ENCODE assay signal across 12 cellular contexts in the genomic region with DNA sequence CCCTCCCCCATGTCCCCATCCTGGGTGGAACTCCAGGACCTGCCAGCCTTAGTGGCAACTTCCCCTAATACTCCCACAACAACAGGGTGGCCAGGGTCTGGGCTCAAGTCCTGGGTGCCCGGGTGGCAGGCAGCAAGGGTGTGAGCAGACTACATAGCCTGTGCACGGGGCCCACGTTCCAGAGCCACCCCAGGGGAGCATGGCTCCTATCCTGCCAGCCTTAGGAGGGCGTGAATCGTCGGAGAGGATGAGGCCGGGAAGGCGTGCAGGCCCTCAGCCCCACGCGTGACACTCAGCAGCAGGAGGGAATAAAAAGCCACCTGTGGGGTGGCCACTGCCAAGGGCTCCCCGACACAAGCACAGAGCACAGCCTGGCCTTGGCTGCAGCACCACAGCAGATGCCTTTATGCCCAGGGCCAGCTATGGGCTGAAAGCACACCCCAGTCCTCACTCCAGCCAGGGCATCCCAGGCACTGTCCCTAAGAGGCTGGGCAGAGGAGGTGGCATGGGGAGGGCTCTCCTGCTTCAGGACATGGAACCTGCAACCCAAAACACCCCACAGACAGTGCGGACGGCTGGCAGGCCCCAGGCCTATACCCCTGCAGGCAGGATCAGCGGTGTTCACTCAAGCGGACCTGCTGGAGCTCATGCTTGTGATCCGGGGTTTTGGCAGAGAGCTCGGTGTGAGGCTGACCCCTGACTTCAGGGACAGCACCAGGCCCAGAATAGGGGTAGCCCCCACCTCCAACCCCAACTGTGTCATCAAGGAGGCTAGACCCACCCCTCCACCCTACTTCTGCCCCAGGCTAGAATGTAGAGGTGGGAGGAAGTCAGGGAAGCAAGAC. TPM values are rescaled to one million over a fixed set of nuclear protein-coding genes. Genes with fewer than 3 reads are reported as not detected.
A peak's percentile ranks its signal among the peaks of the same experiment; 100 is the strongest.
DNase-seq lines count a peak whose midpoint lies in the region; ATAC-seq and TF ChIP-seq lines count a peak whose summit lies in the region.
"Had no signal": no experiment of that assay in that cellular context is flagged by ENCODE, and none has a peak within 500 bp of the region (broad histone marks: within the 10 kb centered on the region; RNA-seq: fewer than 3 reads in every experiment).

No MANE protein-coding gene starts in this region.

- intact Hi-C loops in right lobe of liver (cut with DNase I) = no loop called here
- intact Hi-C loops in spleen (cut with DNase I; ENCODE audit: low total_unique reads) = no loop called here

- H3K36me3 ChIP-seq in GM23248 (ENCODE audit: low read depth) (no peaks in the 10 kb centered on the region), right lobe of liver (no peaks in the 10 kb centered on the region), spleen (no peaks in the 10 kb centered on the region)

- no peak for TF ChIP-seq CTCF in right lobe of liver (IDR thresholded peaks at IDR 0.05)
- no peak for TF ChIP-seq CTCF in spleen (IDR thresholded peaks at IDR 0.05 in 8 of 11, conservative IDR thresholded peaks at IDR 0.05 in 3 of 11)

- H3K27me3 ChIP-seq in GM23248 (replicated peaks; ENCODE audit: insufficient read depth) = no peaks in the 10 kb centered on the region
- H3K27me3 ChIP-seq in right lobe of liver = no peaks in the 10 kb centered on the region
- H3K27me3 ChIP-seq in spleen (replicated peaks in 1 of 7) = peaks cover 0 to 96% (median 36%) of the 10 kb centered on the region in 7 donors

- peaks cover 42% of the 10 kb centered on the region for H3F3A ChIP-seq in GM23248 (ENCODE audit: insufficient read depth)

- H3K4me1 ChIP-seq in GM23248 (ENCODE audit: insufficient read depth) (peaks cover 81% of the 10 kb centered on the region), right lobe of liver (peaks cover 0 to 62% (median 27%) of the 10 kb centered on the region in 4 donors), spleen (peaks cover 46 to 99% (median 89%) of the 10 kb centered on the region in 6 donors)

- WGBS in GM23248 (ENCODE audit: low coverage in 1 of 2, low lambda C conversion rate in 2 of 2, missing lambda C conversion rate in 2 of 2), 2 experiments = 68 to 70% methylated on average over 17 of the region's 17 CpGs
- 40% methylated on average over 1 of the region's 17 CpGs for WGBS in right lobe of liver (ENCODE audit: insufficient coverage, low coverage, low lambda C conversion rate, missing lambda C conversion rate)
- 59 to 76% (median 63%) methylated on average over 17 of the region's 17 CpGs for WGBS in spleen, 5 donors

- H3K27ac ChIP-seq in GM23248 (peak overlapping the region; percentile 99), right lobe of liver (peak overlapping the region; percentile 15 to 87 (median 75)), spleen (peak overlapping the region; percentile 19 to 91 (median 88))

- no peak overlapping the region for H3K4me2 ChIP-seq in GM23248 (ENCODE audit: unreplicated experiment)

- H3K4me3 ChIP-seq in GM23248 = peak overlapping the region; percentile 93
- no peak overlapping the region for H3K4me3 ChIP-seq in right lobe of liver
- H3K4me3 ChIP-seq in spleen = peak overlapping the region in 7 of 8 donors; percentile 21 to 74 (median 56)

- H3K9me3 ChIP-seq in GM23248 (ENCODE audit: low read depth) (no peaks in the 10 kb centered on the region), right lobe of liver (no peaks in the 10 kb centered on the region), spleen (no peaks in the 10 kb centered on the region)

- peaks cover 88% of the 10 kb centered on the region for H3K79me2 ChIP-seq in GM23248 (ENCODE audit: insufficient read depth)

- no peak for ATAC-seq in right lobe of liver
- ATAC-seq in GM21576 (IDR thresholded peaks at IDR 0.05; ENCODE audit: unreplicated experiment) = no peak
- ATAC-seq: activated CD8-positive, alpha-beta T cell treated with anti-CD3 and anti-CD28 coated beads, Interleukin-2, amount 10 ng/mL, durations not matched to agents 7 days and 5 days had no signal

- TF ChIP-seq POLR2A in right lobe of liver (IDR thresholded peaks at IDR 0.05) (no peak), spleen (IDR thresholded peaks at IDR 0.05) (no peak)

- H4K20me1 ChIP-seq in GM23248 (ENCODE audit: insufficient read depth) = no peaks in the 10 kb centered on the region

- no peaks in the 10 kb centered on the region for H3K9me2 ChIP-seq in GM23248 (ENCODE audit: insufficient read depth)

- no peak overlapping the region for H2AFZ ChIP-seq in GM23248

- H3K9ac ChIP-seq in GM23248 = peak overlapping the region; percentile 98

- in situ Hi-C loops in GM23248 (cut with MboI) = no loop called here

- DNase-seq in GM23248 (no peak), cerebellar cortex (ENCODE audit: low spot score) (peak; percentile 79), right lobe of liver (no peak), spleen (no peak), NCI-H1105 (lab: John Stamatoyannopoulos, UW) (no peak), Ammon's horn (ENCODE audit: low spot score) (no peak), NCI-H446 treated with DMSO at 0.1 percent for 48 hours (lab: John Stamatoyannopoulos, UW) (no peak)
- DNase-seq: activated CD8-positive, alpha-beta T cell treated with anti-CD3 and anti-CD28 coated beads, Interleukin-2, amount 10 ng/mL, durations not matched to agents 7 days and 5 days; DMS153; H9; NCI-H187 treated with DMSO at 0.1 percent for 48 hours had no signal

RNA-seq across cellular contexts. Expression of a gene that starts 2.7 kb away (rescaled TPM):
- 84.0 and 87.0 TPM in 2 replicates for total RNA-seq in GM23248 (2014; rRNA removed; shearing (Covaris generic))
- polyA plus RNA-seq in GM23248 (2016; fragmentation: Nextera tagmentation; extraction: Ambion mirVana) = 52.9 and 56.1 TPM in 2 replicates
- total RNA-seq in right lobe of liver = 100 to 1,000 TPM in 1 of 6 experiments, 10 to 100 TPM in 5; 29.2 to 108 (median 51.2) TPM
- 100 to 1,000 TPM in 3 of 7 donors, 10 to 100 TPM in 4; 62.2 to 164 (median 79.8) TPM for total RNA-seq in spleen
- polyA plus RNA-seq in spleen = 10 to 100 TPM; 14.6 to 71.2 (median 29.7) TPM

RNA-seq across cellular contexts. Expression of a gene that starts 30.0 kb away (rescaled TPM):
- total RNA-seq in GM23248 (2014; rRNA removed; shearing (Covaris generic)) = not detected in 2 replicates
- polyA plus RNA-seq in GM23248 (2016; fragmentation: Nextera tagmentation; extraction: Ambion mirVana) (not detected in 2 replicates), spleen (1 to 10 TPM in 2 of 3 donors, under 1 TPM in 1; 0.59 to 2.7 (median 1.5) TPM)
- total RNA-seq in right lobe of liver (not detected), spleen (10 to 100 TPM in 1 of 7 donors, 1 to 10 TPM in 4, not detected in 2; 2.2 to 25.2 (median 4.4) TPM)
- total RNA-seq: activated CD8-positive, alpha-beta T cell treated with anti-CD3 and anti-CD28 coated beads, Interleukin-2, amount 10 ng/mL, durations not matched to agents 7 days and 5 days; H9 had no signal

RNA-seq across cellular contexts. Expression of a gene that starts 41.8 kb away (rescaled TPM):
- total RNA-seq in GM23248 (2014; rRNA removed; shearing (Covaris generic)) = not detected in 2 replicates
- polyA plus RNA-seq in GM23248 (2016; fragmentation: Nextera tagmentation; extraction: Ambion mirVana) = not detected in 2 replicates
- total RNA-seq in right lobe of liver = not detected
- 10 to 100 TPM in 1 of 7 donors, 1 to 10 TPM in 5, not detected in 1; 1.3 to 11.8 (median 3.7) TPM for total RNA-seq in spleen
- 1 to 10 TPM in 2 of 3 donors, under 1 TPM in 1; 0.58 to 1.3 (median 1.2) TPM for polyA plus RNA-seq in spleen
- total RNA-seq: activated CD8-positive, alpha-beta T cell treated with anti-CD3 and anti-CD28 coated beads, Interleukin-2, amount 10 ng/mL, durations not matched to agents 7 days and 5 days; H9 had no signal

Comparison
In these comparisons a context has a peak if more than half of its experiments do, and no peak if none do; other contexts are left out.
1. H3K4me3 ChIP-seq: peak in GM23248 (single experiment) and spleen (7 of 8); none in right lobe of liver (0 of 3).
2. Peak in every context shown above with its lines, with median percentiles within 50 percentile points of each other: H3K27ac ChIP-seq.